In the genomic region with DNA sequence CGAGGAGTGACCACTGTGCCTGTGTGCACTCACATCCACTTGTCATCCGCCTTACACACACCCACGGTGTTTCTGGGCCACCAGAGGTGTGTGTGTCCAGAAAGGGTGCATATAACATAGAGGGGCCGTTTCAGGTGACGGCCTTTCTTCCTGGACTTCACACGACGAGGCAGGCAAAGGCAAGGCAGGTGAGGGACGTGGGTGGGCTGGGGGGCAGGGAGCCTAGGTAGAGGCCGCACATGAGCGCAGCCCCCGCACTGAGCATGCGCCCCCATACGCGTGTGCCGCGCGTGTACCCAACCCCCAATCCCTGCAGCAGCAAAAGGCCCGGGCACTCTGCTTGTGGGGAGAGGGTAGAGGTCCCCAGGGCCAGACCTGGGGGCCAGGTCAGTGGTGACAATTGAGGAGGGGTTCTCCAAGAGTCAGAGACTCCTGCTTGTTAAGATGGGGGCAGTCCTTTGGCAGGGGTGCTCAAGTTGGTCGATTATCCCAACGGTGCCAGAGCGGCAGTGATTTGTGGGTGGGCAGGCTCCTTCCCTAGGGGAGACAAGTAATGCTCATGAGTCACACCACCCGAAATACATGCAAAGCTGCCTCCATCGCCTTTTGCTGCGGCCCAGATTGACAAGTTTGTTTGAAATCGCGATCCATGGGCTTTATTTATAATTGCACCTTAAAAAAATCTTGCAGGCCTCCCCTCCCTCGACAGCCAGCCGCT, we compare ENCODE assay signal across 8 cellular contexts.
A peak's percentile ranks its signal among the peaks of the same experiment; 100 is the strongest.
DNase-seq lines count a peak whose midpoint lies in the region; ATAC-seq and TF ChIP-seq lines count a peak whose summit lies in the region.

No MANE protein-coding gene starts in this region.

- ATAC-seq in stimulated activated naive CD8-positive, alpha-beta T cell treated with anti-CD3 and anti-CD28 coated beads, Interleukin-15, Interleukin-2, amounts not matched to agents 100 U/mL and 50 U/mL, for 24 hours, result no peak
- no peak for ATAC-seq in HG03520 (IDR thresholded peaks at IDR 0.05; ENCODE audit: unreplicated experiment)

- H3K9me3 ChIP-seq in iPS-18c (ENCODE audit: control insufficient read depth, insufficient read depth, low read length), result no peaks in the 10 kb centered on the region

- TF ChIP-seq POLR2A in NB4 (IDR thresholded peaks at IDR 0.05; ENCODE audit: extremely low read depth, insufficient read length), result no peak

- no peak for TF ChIP-seq CTCF in NB4 (IDR thresholded peaks at IDR 0.05; ENCODE audit: low read depth, low read length)

- DNase-seq in ELR (ENCODE audit: low read depth) (peak; percentile 82), NB4 (ENCODE audit: low read depth) (peak; percentile 56), amniotic epithelial cell (ENCODE audit: low read depth) (peak; percentile 52), NCI-H1048 (lab: John Stamatoyannopoulos, UW) (no peak)
- DNase-seq in stimulated activated naive CD8-positive, alpha-beta T cell treated with anti-CD3 and anti-CD28 coated beads, Interleukin-15, Interleukin-2, amounts not matched to agents 100 U/mL and 50 U/mL, for 24 hours, result peak; percentile 45
- no peak for DNase-seq in stimulated activated naive CD4-positive, alpha-beta T cell treated with Interleukin-2 at 50 U/mL for 16 hours (lab: John Stamatoyannopoulos, UW)

- peak overlapping the region; percentile 58 for H3K4me3 ChIP-seq in NB4 (ENCODE audit: low read depth, low read length)
- H3K4me3 ChIP-seq in iPS-18c (ENCODE audit: insufficient read depth, low read depth, low read length), result peak overlapping the region; percentile 53

Comparison
In these comparisons a context has a peak if more than half of its experiments do, and no peak if none do; other contexts are left out.
1. DNase-seq: peak in ELR (single experiment), NB4 (single experiment), amniotic epithelial cell (single experiment) and stimulated activated naive CD8-positive, alpha-beta T cell treated with anti-CD3 and anti-CD28 coated beads, Interleukin-15, Interleukin-2, amounts not matched to agents 100 U/mL and 50 U/mL, for 24 hours (single experiment); none in NCI-H1048 (single experiment) and stimulated activated naive CD4-positive, alpha-beta T cell treated with Interleukin-2 at 50 U/mL for 16 hours (single experiment).